ENCODE assay signal across 20 cellular contexts in genomic region chr13:35484384-35484783, GRCh38. TPM values are rescaled to one million over a fixed set of nuclear protein-coding genes. Genes with fewer than 3 reads are reported as not detected.
"Had no signal": no experiment of that assay in that cellular context is flagged by ENCODE, and none has a peak within 500 bp of the region (broad histone marks: within the 10 kb centered on the region; RNA-seq: fewer than 3 reads in every experiment).

No MANE protein-coding gene starts in this region.

- H3K27ac Mint-ChIP-seq: activated CD8-positive, alpha-beta memory T cell treated with anti-CD3 and anti-CD28 coated beads, Interleukin-2, amount 10 ng/mL, durations not matched to agents 7 days and 5 days; activated naive CD8-positive, alpha-beta T cell treated with anti-CD3 and anti-CD28 coated beads for 36 hours; activated T-cell treated with anti-CD3 and anti-CD28 coated beads, Interleukin-2, amount 50 U/mL, for 24 hours; naive thymus-derived CD8-positive, alpha-beta T cell; stimulated activated effector memory CD8-positive, alpha-beta T cell treated with anti-CD3 and anti-CD28 coated beads, Interleukin-12 subunit alpha, Interleukin-12 subunit beta, amount 100 ng/mL, for 72 hours had no signal

- H3K4me1 ChIP-seq: breast epithelium, esophagus muscularis mucosa, left lung, tibial nerve had no signal

- H3K9me3 ChIP-seq: breast epithelium, esophagus muscularis mucosa, left lung, mucosa of descending colon, tibial nerve had no signal

- DNase-seq: activated CD4-positive, alpha-beta T cell treated with anti-CD3 and anti-CD28 coated beads for 1 hour; activated CD4-positive, alpha-beta T cell treated with anti-CD3 and anti-CD28 coated beads, Interleukin-2, amount 50 U/mL, for 48 hours; activated CD8-positive, alpha-beta memory T cell treated with anti-CD3 and anti-CD28 coated beads, Interleukin-2, amount 10 ng/mL, durations not matched to agents 7 days and 5 days; activated gamma-delta T cell; activated naive CD8-positive, alpha-beta T cell treated with anti-CD3 and anti-CD28 coated beads for 36 hours; activated T-cell treated with anti-CD3 and anti-CD28 coated beads, Interleukin-2, amount 50 U/mL, for 24 hours; anterior cingulate cortex; dorsolateral prefrontal cortex; head of caudate nucleus; islet precursor cell; left lung; mucosa of descending colon; naive thymus-derived CD8-positive, alpha-beta T cell; posterior cingulate gyrus; right cardiac atrium had no signal

- H3K36me3 Mint-ChIP-seq: activated CD8-positive, alpha-beta memory T cell treated with anti-CD3 and anti-CD28 coated beads, Interleukin-2, amount 10 ng/mL, durations not matched to agents 7 days and 5 days; activated naive CD8-positive, alpha-beta T cell treated with anti-CD3 and anti-CD28 coated beads for 36 hours; stimulated activated effector memory CD8-positive, alpha-beta T cell treated with anti-CD3 and anti-CD28 coated beads, Interleukin-12 subunit alpha, Interleukin-12 subunit beta, amount 100 ng/mL, for 72 hours had no signal

- H3K27me3 ChIP-seq: breast epithelium, dorsolateral prefrontal cortex, esophagus muscularis mucosa, tibial nerve had no signal

- ATAC-seq: activated CD8-positive, alpha-beta memory T cell treated with anti-CD3 and anti-CD28 coated beads, Interleukin-2, amount 10 ng/mL, durations not matched to agents 7 days and 5 days; left lung; mucosa of descending colon; naive thymus-derived CD8-positive, alpha-beta T cell; right cardiac atrium; stimulated activated effector memory CD8-positive, alpha-beta T cell treated with anti-CD3 and anti-CD28 coated beads, Interleukin-12 subunit alpha, Interleukin-12 subunit beta, amount 100 ng/mL, for 72 hours had no signal

- H3K4me3 ChIP-seq: breast epithelium, dorsolateral prefrontal cortex, esophagus muscularis mucosa, left lung, mucosa of descending colon, smooth muscle cell, tibial nerve had no signal

- H3K4me1 Mint-ChIP-seq: activated CD8-positive, alpha-beta memory T cell treated with anti-CD3 and anti-CD28 coated beads, Interleukin-2, amount 10 ng/mL, durations not matched to agents 7 days and 5 days; activated naive CD8-positive, alpha-beta T cell treated with anti-CD3 and anti-CD28 coated beads for 36 hours; naive thymus-derived CD8-positive, alpha-beta T cell; stimulated activated effector memory CD8-positive, alpha-beta T cell treated with anti-CD3 and anti-CD28 coated beads, Interleukin-12 subunit alpha, Interleukin-12 subunit beta, amount 100 ng/mL, for 72 hours had no signal

- H3K27ac ChIP-seq: breast epithelium, esophagus muscularis mucosa, left lung, tibial nerve had no signal

- H3K4me3 Mint-ChIP-seq: activated CD8-positive, alpha-beta memory T cell treated with anti-CD3 and anti-CD28 coated beads, Interleukin-2, amount 10 ng/mL, durations not matched to agents 7 days and 5 days; activated naive CD8-positive, alpha-beta T cell treated with anti-CD3 and anti-CD28 coated beads for 36 hours; activated T-cell treated with anti-CD3 and anti-CD28 coated beads, Interleukin-2, amount 50 U/mL, for 24 hours; naive thymus-derived CD8-positive, alpha-beta T cell; stimulated activated effector memory CD8-positive, alpha-beta T cell treated with anti-CD3 and anti-CD28 coated beads, Interleukin-12 subunit alpha, Interleukin-12 subunit beta, amount 100 ng/mL, for 72 hours had no signal

- H3K9me3 Mint-ChIP-seq: activated naive CD8-positive, alpha-beta T cell treated with anti-CD3 and anti-CD28 coated beads for 36 hours; activated T-cell treated with anti-CD3 and anti-CD28 coated beads, Interleukin-2, amount 50 U/mL, for 24 hours; naive thymus-derived CD8-positive, alpha-beta T cell had no signal

- H3K36me3 ChIP-seq: breast epithelium, esophagus muscularis mucosa, left lung, tibial nerve had no signal

RNA-seq across cellular contexts. Expression of gene MAB21L1, which starts 7.9 kb away (rescaled TPM):
- total RNA-seq: activated CD8-positive, alpha-beta memory T cell treated with anti-CD3 and anti-CD28 coated beads, Interleukin-2, amount 10 ng/mL, durations not matched to agents 7 days and 5 days; naive thymus-derived CD8-positive, alpha-beta T cell; smooth muscle cell had no signal
- polyA plus RNA-seq: naive thymus-derived CD8-positive, alpha-beta T cell had no signal
